ENCODE assay signal across 15 cellular contexts in genomic region chr12:22860926-22861325, GRCh38.
"Had no signal": no experiment of that assay in that cellular context is flagged by ENCODE, and none has a peak within 500 bp of the region (broad histone marks: within the 10 kb centered on the region; RNA-seq: fewer than 3 reads in every experiment).

No MANE protein-coding gene starts in this region.

- H3K27me3 ChIP-seq: brain microvascular endothelial cell, pancreas had no signal

- H3K4me1 ChIP-seq: heart right ventricle, pancreas, upper lobe of right lung had no signal

- H3K4me3 ChIP-seq: heart right ventricle, pancreas, thoracic aorta, upper lobe of right lung had no signal

- H3K36me3 ChIP-seq: brain microvascular endothelial cell, heart right ventricle, pancreas, thoracic aorta, upper lobe of right lung had no signal

- H3K9me3 ChIP-seq: heart right ventricle, pancreas, thoracic aorta, upper lobe of right lung had no signal

- ATAC-seq: heart right ventricle; left lobe of liver; pancreas; stimulated activated effector memory CD8-positive, alpha-beta T cell treated with anti-CD3 and anti-CD28 coated beads, Interleukin-12 subunit alpha, Interleukin-12 subunit beta, amount 100 ng/mL, for 72 hours; upper lobe of right lung had no signal

- H3K27ac ChIP-seq: brain microvascular endothelial cell, heart right ventricle, pancreas, thoracic aorta, upper lobe of right lung had no signal

- DNase-seq: activated CD4-positive, CD25-positive, alpha-beta regulatory T cell treated with anti-CD3 and anti-CD28 coated beads, Interleukin-2, amount 50 U/mL, for 72 hours; activated naive CD4-positive, alpha-beta T cell; activated naive CD8-positive, alpha-beta T cell treated with anti-CD3 and anti-CD28 coated beads, Interleukin-2, amount 10 ng/mL, durations not matched to agents 7 days and 5 days; brain microvascular endothelial cell; cortex of kidney; effector CD4-positive, alpha-beta T cell; heart right ventricle; naive B cell; pancreas; upper lobe of right lung had no signal

- FAIRE-seq: frontal cortex, keratinocyte, pancreas had no signal
